17 cellular contexts compared by ENCODE assay signal in the genomic region with DNA sequence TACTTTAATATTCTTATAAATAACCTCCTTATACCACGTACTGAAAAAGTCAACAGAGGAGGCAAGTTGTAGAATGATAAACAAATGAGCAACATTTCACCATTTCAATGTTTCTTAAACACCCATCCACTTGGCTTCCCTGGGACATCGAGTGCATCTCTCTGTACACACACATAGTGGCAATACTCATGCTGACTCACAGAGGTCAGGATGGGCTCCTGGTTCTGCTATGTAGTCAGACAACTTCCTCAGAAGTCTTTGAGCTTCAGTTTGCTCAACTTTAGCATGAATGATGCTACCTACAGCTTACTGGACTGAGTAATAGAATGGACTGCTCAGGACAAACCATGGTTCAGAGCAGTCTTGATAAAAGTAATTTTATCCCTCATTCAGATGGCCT. TPM values are rescaled to one million over a fixed set of nuclear protein-coding genes. Genes with fewer than 3 reads are reported as not detected.
DNase-seq lines count a peak whose midpoint lies in the region; ATAC-seq and TF ChIP-seq lines count a peak whose summit lies in the region.
"Had no signal": no experiment of that assay in that cellular context is flagged by ENCODE, and none has a peak within 500 bp of the region (broad histone marks: within the 10 kb centered on the region; RNA-seq: fewer than 3 reads in every experiment).

No MANE protein-coding gene starts in this region.

- H3F3A ChIP-seq in PC-3 (ENCODE audit: low read length, unreplicated experiment) = no peaks in the 10 kb centered on the region
- H3F3A ChIP-seq in GM23338 (replicated peaks; ENCODE audit: low read depth) = no peaks in the 10 kb centered on the region

- no peaks in the 10 kb centered on the region for H3K9me3 Mint-ChIP-seq in stimulated activated memory B cell treated with anti-CD40 and anti-IgM and Interleukin-4, amounts not matched to agents 10 μg/mL and 1 μg/mL and 100 μg/mL, for 72 hours
- peaks cover 16% of the 10 kb centered on the region for H3K9me3 Mint-ChIP-seq in GM23338
- H3K9me3 Mint-ChIP-seq: activated CD8-positive, alpha-beta T cell treated with anti-CD3 and anti-CD28 coated beads for 36 hours; activated T-helper 2 cell treated with anti-CD3 and anti-CD28 coated beads, Interferon-gamma antibody, Interleukin-2, Interleukin-4, amounts not matched to agents 10 μg/mL and 5 μg/mL and 100 μg/mL, durations not matched to agents 14 hours and 24 hours and 36 hours had no signal

- POLR2A ChIA-PET in PC-3 (lab: Charles Lee; ENCODE audit: unreplicated experiment) = no interaction called here

- peak; percentile 96 for ATAC-seq in PC-3
- ATAC-seq in stimulated activated memory B cell treated with anti-CD40 and anti-IgM and Interleukin-4, amounts not matched to agents 10 μg/mL and 1 μg/mL and 100 μg/mL, for 72 hours = peak; percentile 47
- no peak for ATAC-seq in GM23338
- ATAC-seq: activated CD8-positive, alpha-beta T cell treated with anti-CD3 and anti-CD28 coated beads for 36 hours; esophagus mucosa; right cardiac atrium had no signal

- H3K9me3 ChIP-seq in PC-3 (ENCODE audit: low read length) = no peaks in the 10 kb centered on the region
- H3K9me3 ChIP-seq: upper lobe of left lung had no signal

- no peak overlapping the region for H3K4me3 Mint-ChIP-seq in stimulated activated memory B cell treated with anti-CD40 and anti-IgM and Interleukin-4, amounts not matched to agents 10 μg/mL and 1 μg/mL and 100 μg/mL, for 72 hours
- H3K4me3 Mint-ChIP-seq in GM23338 = no peak overlapping the region
- H3K4me3 Mint-ChIP-seq: activated CD8-positive, alpha-beta T cell treated with anti-CD3 and anti-CD28 coated beads for 36 hours had no signal

- no TSS peak for BruUV-seq in PC-3 (replicated peaks; lab: Mats Ljungman, UMichigan)

- no peaks in the 10 kb centered on the region for H4K20me1 ChIP-seq in PC-3 (ENCODE audit: low read length)
- no peaks in the 10 kb centered on the region for H4K20me1 ChIP-seq in GM23338 (replicated peaks; ENCODE audit: insufficient read depth)

- peaks cover 9% of the 10 kb centered on the region for H3K27me3 Mint-ChIP-seq in stimulated activated memory B cell treated with anti-CD40 and anti-IgM and Interleukin-4, amounts not matched to agents 10 μg/mL and 1 μg/mL and 100 μg/mL, for 72 hours
- peaks cover 6% of the 10 kb centered on the region for H3K27me3 Mint-ChIP-seq in GM23338 (ENCODE audit: insufficient read depth, low read depth, poor library complexity)

- H3K27ac Mint-ChIP-seq in stimulated activated memory B cell treated with anti-CD40 and anti-IgM and Interleukin-4, amounts not matched to agents 10 μg/mL and 1 μg/mL and 100 μg/mL, for 72 hours = no peak overlapping the region
- no peak overlapping the region for H3K27ac Mint-ChIP-seq in GM23338
- H3K27ac Mint-ChIP-seq: activated CD8-positive, alpha-beta T cell treated with anti-CD3 and anti-CD28 coated beads for 36 hours; activated T-helper 2 cell treated with anti-CD3 and anti-CD28 coated beads, Interferon-gamma antibody, Interleukin-2, Interleukin-4, amounts not matched to agents 10 μg/mL and 5 μg/mL and 100 μg/mL, durations not matched to agents 14 hours and 24 hours and 36 hours had no signal

- H3K4me3 ChIP-seq in PC-3 (ENCODE audit: low read length) (no peak overlapping the region), fibroblast of mammary gland (ENCODE audit: control insufficient read depth, low read depth, low read length) (no peak overlapping the region), GM23338 (no peak overlapping the region)
- H3K4me3 ChIP-seq: coronary artery, upper lobe of left lung had no signal

- TF ChIP-seq CTCF in PC-3 (conservative IDR thresholded peaks at IDR 0.05; ENCODE audit: low read depth, low read length) = no peak
- TF ChIP-seq CTCF in fibroblast of mammary gland (conservative IDR thresholded peaks at IDR 0.05; ENCODE audit: control insufficient read depth, insufficient read depth, low read depth, low read length) = no peak
- no peak for TF ChIP-seq CTCF in GM23338 (conservative IDR thresholded peaks at IDR 0.05; ENCODE audit: low read depth in 2 of 2)

- peaks cover 11% of the 10 kb centered on the region; the same call in 1 of the 2 replicates for H3K4me1 ChIP-seq in PC-3 (ENCODE audit: insufficient read depth, low read length)
- H3K4me1 ChIP-seq in GM23338 (ENCODE audit: insufficient read depth) = no peaks in the 10 kb centered on the region
- H3K4me1 ChIP-seq: upper lobe of left lung had no signal

- no peak overlapping the region for H3K9ac ChIP-seq in PC-3 (ENCODE audit: low read length)

- peak; percentile 2 for DNase-seq in stimulated activated CD4-positive, alpha-beta T cell treated with anti-CD3 and anti-CD28 coated beads, Interleukin-1b, Interleukin-23, amount 100 ng/mL, for 48 hours
- no peak for DNase-seq in stimulated activated CD4-positive, alpha-beta T cell treated with anti-CD3 and anti-CD28 coated beads, Interleukin-4, amount 100 ng/mL, for 4 hours
- DNase-seq in PC-3 (peak; percentile 86), fibroblast of mammary gland (ENCODE audit: low read depth) (peak; percentile 87), GM23338 (ENCODE audit: low spot score) (no peak), medulla oblongata (ENCODE audit: extremely low spot score) (no peak), DMS153 (lab: John Stamatoyannopoulos, UW) (no peak)
- DNase-seq: activated CD8-positive, alpha-beta T cell treated with anti-CD3 and anti-CD28 coated beads for 36 hours; NCI-H1436; NCI-H2227 treated with DMSO at 0.1 percent for 48 hours; right cardiac atrium; stimulated activated CD4-positive, alpha-beta T cell treated with anti-CD3 and anti-CD28 coated beads, Interleukin-2, amount 100 ng/mL, for 48 hours; upper lobe of left lung had no signal

- no peaks in the 10 kb centered on the region for H3K27me3 ChIP-seq in PC-3 (ENCODE audit: low read length)
- peaks cover 41% of the 10 kb centered on the region for H3K27me3 ChIP-seq in GM23338 (ENCODE audit: insufficient read depth)
- H3K27me3 ChIP-seq: upper lobe of left lung had no signal

- H3K4me1 Mint-ChIP-seq in stimulated activated memory B cell treated with anti-CD40 and anti-IgM and Interleukin-4, amounts not matched to agents 10 μg/mL and 1 μg/mL and 100 μg/mL, for 72 hours = no peaks in the 10 kb centered on the region
- no peaks in the 10 kb centered on the region; the same call in 2 of the 3 replicates for H3K4me1 Mint-ChIP-seq in GM23338

- CTCF ChIA-PET in PC-3 (lab: Charles Lee) = interaction anchor here (0.6 kb wide), 1 partner anchor 444 kb away, joined by 3 read pairs; no protein-coding TSS in a partner anchor

- H3K27ac ChIP-seq in PC-3 (ENCODE audit: low read length) (0 out of 2 replicates have a peak overlapping the region, but pooled peaks have one; percentile 27), GM23338 (ENCODE audit: low read depth) (no peak overlapping the region)
- H3K27ac ChIP-seq: coronary artery, upper lobe of left lung had no signal

- H2AFZ ChIP-seq in PC-3 (ENCODE audit: low read length) = no peak overlapping the region
- H2AFZ ChIP-seq in GM23338 = no peak overlapping the region

- H3K9me2 ChIP-seq in PC-3 (replicated peaks; ENCODE audit: low read length) = no peaks in the 10 kb centered on the region
- H3K9me2 ChIP-seq in GM23338 (ENCODE audit: insufficient read depth) = peaks cover 15% of the 10 kb centered on the region

- no peak overlapping the region for H3K4me2 ChIP-seq in PC-3 (ENCODE audit: low read length)
- H3K4me2 ChIP-seq in GM23338 = no peak overlapping the region

- intact Hi-C loops in PC-3 (cut with micrococcal nuclease) = no loop called here

- H3K79me2 ChIP-seq in PC-3 (ENCODE audit: low read length) (no peaks in the 10 kb centered on the region), GM23338 (replicated peaks; ENCODE audit: insufficient read depth) (no peaks in the 10 kb centered on the region)

- no peaks in the 10 kb centered on the region for H3K36me3 ChIP-seq in PC-3 (ENCODE audit: low read depth, low read length)
- no peaks in the 10 kb centered on the region for H3K36me3 ChIP-seq in GM23338 (ENCODE audit: insufficient read depth)
- H3K36me3 ChIP-seq: upper lobe of left lung had no signal

- H3K36me3 Mint-ChIP-seq in stimulated activated memory B cell treated with anti-CD40 and anti-IgM and Interleukin-4, amounts not matched to agents 10 μg/mL and 1 μg/mL and 100 μg/mL, for 72 hours = no peaks in the 10 kb centered on the region
- H3K36me3 Mint-ChIP-seq in GM23338 (ENCODE audit: low read depth) = peaks cover 9% of the 10 kb centered on the region; the same call in 1 of the 3 replicates

TF ChIP-seq in GM23338, 12 proteins besides CTCF, POLR2A, EP300 and RAD21 (continues in another document):
- TF ChIP-seq, protein P1, sequence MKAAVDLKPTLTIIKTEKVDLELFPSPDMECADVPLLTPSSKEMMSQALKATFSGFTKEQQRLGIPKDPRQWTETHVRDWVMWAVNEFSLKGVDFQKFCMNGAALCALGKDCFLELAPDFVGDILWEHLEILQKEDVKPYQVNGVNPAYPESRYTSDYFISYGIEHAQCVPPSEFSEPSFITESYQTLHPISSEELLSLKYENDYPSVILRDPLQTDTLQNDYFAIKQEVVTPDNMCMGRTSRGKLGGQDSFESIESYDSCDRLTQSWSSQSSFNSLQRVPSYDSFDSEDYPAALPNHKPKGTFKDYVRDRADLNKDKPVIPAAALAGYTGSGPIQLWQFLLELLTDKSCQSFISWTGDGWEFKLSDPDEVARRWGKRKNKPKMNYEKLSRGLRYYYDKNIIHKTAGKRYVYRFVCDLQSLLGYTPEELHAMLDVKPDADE (IDR thresholded peaks at IDR 0.05) = no peak
- no peak for TF ChIP-seq EZH2phosphoT487 (IDR thresholded peaks at IDR 0.05; ENCODE audit: unreplicated experiment)
- no peak for TF ChIP-seq JUNB (IDR thresholded peaks at IDR 0.05; ENCODE audit: unreplicated experiment)
- TF ChIP-seq EZH2 (IDR thresholded peaks at IDR 0.05; ENCODE audit: low read depth, unreplicated experiment) = no peak
- TF ChIP-seq CREB1 (CRISPR knock-in tag; IDR thresholded peaks at IDR 0.05; ENCODE audit: low read depth) = no peak

RNA-seq across cellular contexts. Expression of gene MAD2L1, which starts 56.9 kb away (rescaled TPM):
- 53.9 and 76.6 TPM in 2 replicates for total RNA-seq in PC-3 (2014; rRNA removed)
- total RNA-seq in GM23338 (2014; rRNA removed; shearing (Covaris generic)) = 73.7 and 80.2 TPM in 2 replicates
- 139 and 140 TPM in 2 replicates for polyA plus RNA-seq in GM23338 (2016; fragmentation: Nextera tagmentation; extraction: Ambion mirVana)

Comparison
In these comparisons a context has a peak if more than half of its experiments do, and no peak if none do; other contexts are left out.
1. DNase-seq: peak in stimulated activated CD4-positive, alpha-beta T cell treated with anti-CD3 and anti-CD28 coated beads, Interleukin-1b, Interleukin-23, amount 100 ng/mL, for 48 hours (single experiment), PC-3 (single experiment) and fibroblast of mammary gland (single experiment); none in stimulated activated CD4-positive, alpha-beta T cell treated with anti-CD3 and anti-CD28 coated beads, Interleukin-4, amount 100 ng/mL, for 4 hours (0 of 2), GM23338 (single experiment), medulla oblongata (single experiment) and DMS153 (single experiment).